Comparison of ENCODE assay signal across 13 cellular contexts in the genomic region with DNA sequence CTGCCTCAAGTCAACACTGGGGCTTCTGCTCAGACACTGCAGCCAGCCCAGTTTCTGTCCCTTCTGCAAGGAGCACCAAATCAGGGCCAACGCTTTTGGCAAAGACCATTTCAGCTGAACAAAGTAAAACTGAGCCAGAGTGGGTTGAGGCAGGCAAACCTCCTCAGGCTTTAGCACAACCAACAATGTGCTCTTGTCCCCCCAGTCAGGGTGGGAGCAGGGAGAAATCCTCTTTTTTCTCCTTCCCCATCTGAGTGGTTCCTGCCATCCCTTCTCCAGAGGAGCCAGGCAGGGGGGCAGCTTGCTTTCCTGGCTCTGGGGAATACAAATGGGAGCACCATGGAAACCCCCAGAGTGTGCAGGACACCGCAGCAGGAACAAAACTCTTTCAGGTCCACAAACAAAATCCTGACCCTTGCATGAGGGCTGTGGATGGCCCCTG. TPM values are rescaled to one million over a fixed set of nuclear protein-coding genes. Genes with fewer than 3 reads are reported as not detected.
DNase-seq lines count a peak whose midpoint lies in the region; ATAC-seq lines count a peak whose summit lies in the region.
"Had no signal": no experiment of that assay in that cellular context is flagged by ENCODE, and none has a peak within 500 bp of the region (broad histone marks: within the 10 kb centered on the region; RNA-seq: fewer than 3 reads in every experiment).

No MANE protein-coding gene starts in this region.

- no peaks in the 10 kb centered on the region for H3K27me3 Mint-ChIP-seq in activated CD8-positive, alpha-beta memory T cell treated with anti-CD3 and anti-CD28 coated beads, Interleukin-2, amount 10 ng/mL, durations not matched to agents 7 days and 5 days

- peak overlapping the region; percentile 85 for H3K27ac Mint-ChIP-seq in activated CD8-positive, alpha-beta memory T cell treated with anti-CD3 and anti-CD28 coated beads, Interleukin-2, amount 10 ng/mL, durations not matched to agents 7 days and 5 days

- no peak for DNase-seq in activated CD8-positive, alpha-beta memory T cell treated with anti-CD3 and anti-CD28 coated beads, Interleukin-2, amount 10 ng/mL, durations not matched to agents 7 days and 5 days
- no peak for DNase-seq in activated CD8-positive, alpha-beta memory T cell treated with anti-CD3 and anti-CD28 coated beads for 24 hours
- DNase-seq in amygdala (lab: John Stamatoyannopoulos, UW) (peak in 39 of 56 donors; percentile 21 to 81 (median 53)), substantia nigra (lab: John Stamatoyannopoulos, UW) (peak in 33 of 49 donors; percentile 18 to 92 (median 69)), COR-L47 (lab: John Stamatoyannopoulos, UW) (no peak), NCI-H2107 treated with DMSO at 0.1 percent for 48 hours (lab: John Stamatoyannopoulos, UW; ENCODE audit: unreplicated experiment) (no peak)
- DNase-seq: activated naive CD4-positive, alpha-beta T cell; NCI-H1105 treated with DMSO at 0.1 percent for 48 hours; NCI-H226; ovary; SIG-M5 had no signal

- H3K36me3 Mint-ChIP-seq in activated CD8-positive, alpha-beta memory T cell treated with anti-CD3 and anti-CD28 coated beads, Interleukin-2, amount 10 ng/mL, durations not matched to agents 7 days and 5 days: peaks cover 41% of the 10 kb centered on the region

- CTCF ChIA-PET in activated CD8-positive, alpha-beta memory T cell treated with anti-CD3 and anti-CD28 coated beads, Interleukin-2, amount 10 ng/mL, durations not matched to agents 7 days and 5 days (lab: Charles Lee): interaction anchor here (1.2 to 5.8 kb wide), 8 partner anchors 10 to 97 kb away, joined by 3 to 69 read pairs (median 8); a partner anchor contains a TSS

- peaks cover 89% of the 10 kb centered on the region for H3K4me1 Mint-ChIP-seq in activated CD8-positive, alpha-beta memory T cell treated with anti-CD3 and anti-CD28 coated beads, Interleukin-2, amount 10 ng/mL, durations not matched to agents 7 days and 5 days

- no peak overlapping the region for H3K4me3 Mint-ChIP-seq in activated CD8-positive, alpha-beta memory T cell treated with anti-CD3 and anti-CD28 coated beads, Interleukin-2, amount 10 ng/mL, durations not matched to agents 7 days and 5 days

- H3K27ac ChIP-seq in layer of hippocampus (ENCODE audit: low read depth, low read length) (peak overlapping the region; percentile 81), substantia nigra (ENCODE audit: low read depth, low read length, poor library complexity, severe bottlenecking) (no peak overlapping the region)
- H3K27ac ChIP-seq: ovary had no signal

- H3K27me3 ChIP-seq in layer of hippocampus (ENCODE audit: control insufficient read depth, insufficient read depth, low read length): no peaks in the 10 kb centered on the region
- H3K27me3 ChIP-seq: ovary had no signal

- no peak for ATAC-seq in activated CD8-positive, alpha-beta memory T cell treated with anti-CD3 and anti-CD28 coated beads, Interleukin-2, amount 10 ng/mL, durations not matched to agents 7 days and 5 days
- no peak for ATAC-seq in GM18867 (IDR thresholded peaks at IDR 0.05; ENCODE audit: unreplicated experiment)

- no peaks in the 10 kb centered on the region for H3K9me3 Mint-ChIP-seq in activated CD8-positive, alpha-beta memory T cell treated with anti-CD3 and anti-CD28 coated beads, Interleukin-2, amount 10 ng/mL, durations not matched to agents 7 days and 5 days (ENCODE audit: low read depth)

RNA-seq across cellular contexts. Expression of a gene that starts 14.3 kb away (rescaled TPM):
- 10 to 100 TPM; 30.8 to 49.2 TPM for total RNA-seq in activated CD8-positive, alpha-beta memory T cell treated with anti-CD3 and anti-CD28 coated beads, Interleukin-2, amount 10 ng/mL, durations not matched to agents 7 days and 5 days

RNA-seq across cellular contexts. Expression of a gene that starts 48.7 kb away (rescaled TPM):
- total RNA-seq in activated CD8-positive, alpha-beta memory T cell treated with anti-CD3 and anti-CD28 coated beads, Interleukin-2, amount 10 ng/mL, durations not matched to agents 7 days and 5 days: 10 to 100 TPM; 49.4 to 64.5 TPM

RNA-seq across cellular contexts. Expression of a gene that starts 50.9 kb away (rescaled TPM):
- 1 to 10 TPM; 2.2 to 4.8 TPM for total RNA-seq in activated CD8-positive, alpha-beta memory T cell treated with anti-CD3 and anti-CD28 coated beads, Interleukin-2, amount 10 ng/mL, durations not matched to agents 7 days and 5 days

Comparison
In these comparisons a context has a peak if more than half of its experiments do, and no peak if none do; other contexts are left out.
1. DNase-seq: peak in amygdala (39 of 56) and substantia nigra (33 of 49); none in activated CD8-positive, alpha-beta memory T cell treated with anti-CD3 and anti-CD28 coated beads, Interleukin-2, amount 10 ng/mL, durations not matched to agents 7 days and 5 days (single experiment), activated CD8-positive, alpha-beta memory T cell treated with anti-CD3 and anti-CD28 coated beads for 24 hours (single experiment), COR-L47 (single experiment) and NCI-H2107 treated with DMSO at 0.1 percent for 48 hours (single experiment).